In the genomic region with DNA sequence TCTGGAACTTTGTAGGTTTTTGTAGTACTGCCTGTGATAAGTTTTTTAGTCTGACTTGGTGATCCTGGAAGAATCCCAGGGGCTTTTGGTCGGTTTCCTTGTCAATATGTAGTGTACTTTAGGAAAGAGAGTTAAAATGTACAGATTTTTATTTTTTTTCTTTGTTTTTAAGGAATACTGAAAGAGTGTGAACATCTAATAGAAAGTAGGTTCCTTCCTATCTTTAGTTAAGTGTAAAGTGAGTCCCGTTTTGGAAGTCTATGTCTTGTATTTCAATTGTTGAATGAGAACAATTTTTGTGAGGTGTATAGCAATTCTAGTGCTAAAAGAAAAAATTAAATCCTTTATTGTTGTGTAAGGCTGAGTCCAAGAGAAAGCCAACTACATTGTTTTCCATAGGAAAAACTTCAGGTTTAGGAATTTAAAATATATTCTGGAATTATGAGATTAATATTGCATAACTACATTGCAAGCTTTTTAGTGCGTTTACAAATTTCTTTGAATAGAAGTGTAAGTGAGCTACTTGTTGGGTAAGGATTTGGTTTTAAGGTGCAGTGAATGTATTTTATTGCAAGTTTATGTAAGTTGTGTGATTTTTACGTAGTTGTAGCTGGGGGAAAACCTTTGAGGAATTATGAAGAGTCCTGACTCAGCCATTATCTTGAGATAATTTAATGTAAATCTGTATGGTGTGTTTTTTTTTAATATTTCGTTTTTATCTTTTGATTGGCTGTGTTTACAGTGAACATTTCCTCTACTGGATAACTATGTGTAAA, we compare ENCODE assay signal across 1 cellular context.
TF ChIP-seq lines count a peak whose summit lies in the region.

No MANE protein-coding gene starts in this region.

TF ChIP-seq in H1, 55 proteins besides CTCF, POLR2A, EP300 and RAD21:
- TF ChIP-seq BRCA1 (IDR thresholded peaks at IDR 0.05; ENCODE audit: low read depth, low read length), result no peak
